1 cellular context compared by ENCODE assay signal in genomic region chrX:30835373-30835772, GRCh38.
TF ChIP-seq lines count a peak whose summit lies in the region.

No MANE protein-coding gene starts in this region.

TF ChIP-seq in HepG2, 621 proteins besides CTCF, POLR2A, EP300 and RAD21 (continued from another document and continues in another):
- TF ChIP-seq ZNF609 (CRISPR knock-in tag; IDR thresholded peaks at IDR 0.05; ENCODE audit: borderline replicate concordance) (peak; percentile 72; the same call in 1 of the 2 replicates), TFAP4 (IDR thresholded peaks at IDR 0.05; ENCODE audit: borderline replicate concordance, low read depth) (no peak), ZBTB37 (CRISPR knock-in tag; IDR thresholded peaks at IDR 0.05) (no peak), NFE2L1 (CRISPR knock-in tag; IDR thresholded peaks at IDR 0.05; ENCODE audit: borderline replicate concordance) (no peak), DNMT1 (CRISPR knock-in tag; IDR thresholded peaks at IDR 0.05) (no peak), REPIN1 (CRISPR knock-in tag; IDR thresholded peaks at IDR 0.05; ENCODE audit: borderline replicate concordance, low read depth) (no peak), SRSF1 (optimal IDR thresholded peaks at IDR 0.05; ENCODE audit: low read depth, low read length) (no peak), NR2F1 (CRISPR knock-in tag; IDR thresholded peaks at IDR 0.05) (no peak), ZMYM3 (CRISPR knock-in tag; IDR thresholded peaks at IDR 0.05) (peak; percentile 35; the same call in 1 of the 2 replicates), HMGA1 (CRISPR knock-in tag; conservative IDR thresholded peaks at IDR 0.05) (no peak), TEAD2 (CRISPR knock-in tag; IDR thresholded peaks at IDR 0.05) (no peak), HMG20A (CRISPR knock-in tag; IDR thresholded peaks at IDR 0.05; ENCODE audit: borderline replicate concordance) (peak; percentile 62; the same call in 1 of the 2 replicates), ZNF776 (CRISPR knock-in tag; IDR thresholded peaks at IDR 0.05) (no peak), NR2F6 (IDR thresholded peaks at IDR 0.05) (0 out of 2 replicates have a peak, but pooled peaks have one; percentile 19), NR2F6 (CRISPR knock-in tag; IDR thresholded peaks at IDR 0.05) (peak; percentile 66), ZNF788 (CRISPR knock-in tag; IDR thresholded peaks at IDR 0.05; ENCODE audit: borderline replicate concordance) (no peak), GPBP1L1 (CRISPR knock-in tag; IDR thresholded peaks at IDR 0.05) (no peak), ZNF33A (CRISPR knock-in tag; IDR thresholded peaks at IDR 0.05; ENCODE audit: borderline replicate concordance) (no peak), TERF1 (CRISPR knock-in tag; IDR thresholded peaks at IDR 0.05) (no peak), SOX13 (IDR thresholded peaks at IDR 0.05) (no peak), SOX13 (CRISPR knock-in tag; conservative IDR thresholded peaks at IDR 0.05 in 1 of 2, IDR thresholded peaks at IDR 0.05 in 1 of 2) (peak in 1 of 2 experiments; percentile 77; a peak in 2 of 4 replicates), ZBTB44 (CRISPR knock-in tag; IDR thresholded peaks at IDR 0.05) (no peak), ZNF276 (CRISPR knock-in tag; IDR thresholded peaks at IDR 0.05; ENCODE audit: low read depth) (no peak), ZNF616 (CRISPR knock-in tag; IDR thresholded peaks at IDR 0.05; ENCODE audit: low read depth) (no peak), SSRP1 (CRISPR knock-in tag; IDR thresholded peaks at IDR 0.05) (no peak), ZNF709 (CRISPR knock-in tag; IDR thresholded peaks at IDR 0.05) (no peak), TBP (CRISPR knock-in tag; IDR thresholded peaks at IDR 0.05) (no peak), ZNF781 (CRISPR knock-in tag; IDR thresholded peaks at IDR 0.05; ENCODE audit: borderline replicate concordance, not compliant biosample characterization) (no peak), NCOR1 (IDR thresholded peaks at IDR 0.05; ENCODE audit: borderline replicate concordance, low read length) (peak; percentile 66; the same call in 1 of the 2 replicates), NFRKB (IDR thresholded peaks at IDR 0.05) (no peak), BCLAF1 (IDR thresholded peaks at IDR 0.05) (no peak), ZBTB7A (CRISPR knock-in tag; IDR thresholded peaks at IDR 0.05) (no peak), ZSCAN5A (CRISPR knock-in tag; IDR thresholded peaks at IDR 0.05; ENCODE audit: borderline replicate concordance) (no peak), ZNF629 (CRISPR knock-in tag; conservative IDR thresholded peaks at IDR 0.05) (no peak), SMAD1 (CRISPR knock-in tag; IDR thresholded peaks at IDR 0.05; ENCODE audit: borderline replicate concordance, low read depth) (no peak), CENPX (CRISPR knock-in tag; IDR thresholded peaks at IDR 0.05) (no peak), ZNF354B (CRISPR knock-in tag; IDR thresholded peaks at IDR 0.05) (no peak), ZNF670 (CRISPR knock-in tag; IDR thresholded peaks at IDR 0.05; ENCODE audit: borderline replicate concordance) (peak; percentile 57; the same call in 1 of the 2 replicates), PHB2 (IDR thresholded peaks at IDR 0.05; ENCODE audit: partially characterized antibody) (no peak), ISL2 (CRISPR knock-in tag; IDR thresholded peaks at IDR 0.05) (peak; percentile 65; the same call in 1 of the 2 replicates), FOSL2 (CRISPR knock-in tag; IDR thresholded peaks at IDR 0.05) (peak; percentile 44), NR0B2 (CRISPR knock-in tag; IDR thresholded peaks at IDR 0.05) (no peak), ZNF496 (CRISPR knock-in tag; IDR thresholded peaks at IDR 0.05; ENCODE audit: insufficient replicate concordance) (no peak), ONECUT2 (CRISPR knock-in tag; IDR thresholded peaks at IDR 0.05) (no peak), POGK (CRISPR knock-in tag; conservative IDR thresholded peaks at IDR 0.05) (no peak)
